ENCODE assay signal across 8 cellular contexts in the genomic region with DNA sequence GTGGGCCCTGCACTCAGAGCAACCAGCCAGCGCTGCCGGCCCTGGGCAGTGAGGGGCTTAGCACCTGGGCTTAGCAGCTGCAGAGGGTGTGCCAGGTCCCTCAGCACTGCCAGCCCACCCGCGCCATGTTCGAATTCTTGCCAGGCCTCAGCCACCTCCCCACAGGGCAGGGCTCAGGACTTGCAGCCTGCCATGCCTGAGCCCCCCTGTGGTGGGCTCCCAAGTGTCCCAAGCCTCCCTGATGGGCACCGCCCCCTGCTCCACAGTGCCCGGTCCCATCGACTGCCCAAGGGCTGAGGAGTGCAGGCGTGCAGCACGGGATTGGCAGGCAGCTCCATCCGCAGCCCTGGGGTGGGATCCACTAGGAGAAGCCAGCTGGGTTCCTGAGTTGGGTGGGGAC.
"Had no signal": no experiment of that assay in that cellular context is flagged by ENCODE, and none has a peak within 500 bp of the region (broad histone marks: within the 10 kb centered on the region; RNA-seq: fewer than 3 reads in every experiment).

No MANE protein-coding gene starts in this region.

- H3K27ac ChIP-seq: HL-60, KMS-11 had no signal

- DNase-seq: IMR-90, KBM-7 had no signal

- FAIRE-seq: HepG2, HTR-8/SVneo, K562 had no signal

- H3K27me3 Mint-ChIP-seq: IgD-negative memory B cell had no signal

- H3K4me3 ChIP-seq: K562 had no signal

- H3K4me1 Mint-ChIP-seq: IgD-negative memory B cell had no signal

- H3K9ac ChIP-seq: KMS-11 had no signal

- ATAC-seq: HepG2, K562 had no signal

- H3K27ac Mint-ChIP-seq: IgD-negative memory B cell had no signal

- H3K4me3 Mint-ChIP-seq: IgD-negative memory B cell had no signal
